Comparison of ENCODE assay signal across 27 cellular contexts in genomic region chr9:17622166-17622565, GRCh38. TPM values are rescaled to one million over a fixed set of nuclear protein-coding genes. Genes with fewer than 3 reads are reported as not detected.
"Had no signal": no experiment of that assay in that cellular context is flagged by ENCODE, and none has a peak within 500 bp of the region (broad histone marks: within the 10 kb centered on the region; RNA-seq: fewer than 3 reads in every experiment).

No MANE protein-coding gene starts in this region.

- H3K4me2 ChIP-seq: hepatocyte, neural progenitor cell had no signal

- H3K27me3 ChIP-seq: foreskin keratinocyte, neural progenitor cell, ovary, right atrium auricular region, sigmoid colon, testis, tibial nerve had no signal

- H3K4me3 ChIP-seq: hepatocyte, left ventricle myocardium inferior, lung, neural progenitor cell, ovary, right atrium auricular region, sigmoid colon, skin epidermis, testis, tibial nerve had no signal

- H3K36me3 ChIP-seq: left ventricle myocardium inferior, neural progenitor cell, ovary, right atrium auricular region, sigmoid colon, tibial nerve had no signal

- ATAC-seq: foreskin keratinocyte; left cardiac atrium; natural killer cell treated with Interleukin-12 subunit alpha and Interleukin-12 subunit beta and Interleukin-15 and Interleukin-18, amount 100 ng/mL, for 72 hours; stimulated activated naive B cell treated with anti-CD40 and anti-IgM and Interleukin-4, amounts not matched to agents 10 μg/mL and 1 μg/mL and 100 μg/mL, for 72 hours; stimulated activated naive CD8-positive, alpha-beta T cell treated with anti-CD3 and anti-CD28 coated beads, Interleukin-15, amount 100 ng/mL, for 72 hours had no signal

- H3K79me2 ChIP-seq: hepatocyte had no signal

- H3K9ac ChIP-seq: neural progenitor cell had no signal

- DNase-seq: effector CD4-positive, alpha-beta T cell; endodermal cell; erythroblast; foreskin keratinocyte; head of caudate nucleus; kidney; left cardiac atrium; left ventricle myocardium inferior; mesenchymal stem cell; midbrain; nucleus accumbens; ovary; sigmoid colon; stimulated activated CD4-positive, alpha-beta T cell treated with anti-CD3 and anti-CD28 coated beads, Interleukin-2, amount 100 ng/mL, for 24 hours; stimulated activated CD4-positive, alpha-beta T cell treated with anti-CD3 and anti-CD28 coated beads, Interleukin-4, amount 100 ng/mL, for 4 hours; stimulated activated naive B cell treated with anti-CD40 and anti-IgM and Interleukin-4, amounts not matched to agents 10 μg/mL and 1 μg/mL and 100 μg/mL, for 72 hours; stimulated activated naive CD8-positive, alpha-beta T cell treated with anti-CD3 and anti-CD28 coated beads, Interleukin-15, amount 100 ng/mL, for 72 hours; testis had no signal

- H3K36me3 Mint-ChIP-seq: natural killer cell treated with Interleukin-12 subunit alpha and Interleukin-12 subunit beta and Interleukin-15 and Interleukin-18, amount 100 ng/mL, for 72 hours; neural progenitor cell had no signal

- H3K4me1 ChIP-seq: foreskin keratinocyte, left ventricle myocardium inferior, neural progenitor cell, right atrium auricular region, sigmoid colon, testis, tibial nerve had no signal

- H3K4me3 Mint-ChIP-seq: endodermal cell; natural killer cell treated with Interleukin-12 subunit alpha and Interleukin-12 subunit beta and Interleukin-15 and Interleukin-18, amount 100 ng/mL, for 72 hours; neural progenitor cell; stimulated activated naive B cell treated with anti-CD40 and anti-IgM and Interleukin-4, amounts not matched to agents 10 μg/mL and 1 μg/mL and 100 μg/mL, for 72 hours; stimulated activated naive CD8-positive, alpha-beta T cell treated with anti-CD3 and anti-CD28 coated beads, Interleukin-15, amount 100 ng/mL, for 72 hours had no signal

- H3K9me3 ChIP-seq: left ventricle myocardium inferior, ovary, right atrium auricular region, sigmoid colon, testis, tibial nerve had no signal

- H3K9me3 Mint-ChIP-seq: endodermal cell, neural progenitor cell had no signal

- H3K27ac Mint-ChIP-seq: endodermal cell; natural killer cell treated with Interleukin-12 subunit alpha and Interleukin-12 subunit beta and Interleukin-15 and Interleukin-18, amount 100 ng/mL, for 72 hours; neural progenitor cell; stimulated activated naive B cell treated with anti-CD40 and anti-IgM and Interleukin-4, amounts not matched to agents 10 μg/mL and 1 μg/mL and 100 μg/mL, for 72 hours; stimulated activated naive CD8-positive, alpha-beta T cell treated with anti-CD3 and anti-CD28 coated beads, Interleukin-15, amount 100 ng/mL, for 72 hours had no signal

- H3K27me3 Mint-ChIP-seq: natural killer cell treated with Interleukin-12 subunit alpha and Interleukin-12 subunit beta and Interleukin-15 and Interleukin-18, amount 100 ng/mL, for 72 hours; stimulated activated naive B cell treated with anti-CD40 and anti-IgM and Interleukin-4, amounts not matched to agents 10 μg/mL and 1 μg/mL and 100 μg/mL, for 72 hours; stimulated activated naive CD8-positive, alpha-beta T cell treated with anti-CD3 and anti-CD28 coated beads, Interleukin-15, amount 100 ng/mL, for 72 hours had no signal

- H3K27ac ChIP-seq: foreskin keratinocyte, hepatocyte, left ventricle myocardium inferior, neural progenitor cell, ovary, right atrium auricular region, sigmoid colon, skin epidermis, testis, tibial nerve had no signal

- H2AFZ ChIP-seq: hepatocyte, neural progenitor cell had no signal

- H3K4me1 Mint-ChIP-seq: endodermal cell; neural progenitor cell; stimulated activated naive B cell treated with anti-CD40 and anti-IgM and Interleukin-4, amounts not matched to agents 10 μg/mL and 1 μg/mL and 100 μg/mL, for 72 hours; stimulated activated naive CD8-positive, alpha-beta T cell treated with anti-CD3 and anti-CD28 coated beads, Interleukin-15, amount 100 ng/mL, for 72 hours had no signal

RNA-seq across cellular contexts. Expression of gene SH3GL2, which starts 43.3 kb away (rescaled TPM):
- total RNA-seq: endothelial cell of umbilical vein; foreskin keratinocyte; natural killer cell treated with Interleukin-12 subunit alpha and Interleukin-12 subunit beta and Interleukin-15 and Interleukin-18, amount 100 ng/mL, for 72 hours; posterior vena cava; tibial nerve had no signal
